9 cellular contexts compared by ENCODE assay signal in genomic region chr3:114362815-114363214, GRCh38.
DNase-seq lines count a peak whose midpoint lies in the region; ATAC-seq, FAIRE-seq and TF ChIP-seq lines count a peak whose summit lies in the region.
"Had no signal": no experiment of that assay in that cellular context is flagged by ENCODE, and none has a peak within 500 bp of the region (broad histone marks: within the 10 kb centered on the region; RNA-seq: fewer than 3 reads in every experiment).

No MANE protein-coding gene starts in this region.

- H3K79me2 ChIP-seq in SU-DHL-6 (ENCODE audit: insufficient read depth, low read length): no peaks in the 10 kb centered on the region

- H3K4me3 Mint-ChIP-seq in stimulated activated effector memory CD8-positive, alpha-beta T cell treated with anti-CD3 and anti-CD28 coated beads, Interleukin-12 subunit alpha, Interleukin-12 subunit beta, amount 100 ng/mL, for 72 hours: no peak overlapping the region
- H3K4me3 Mint-ChIP-seq: naive B cell had no signal

- TF ChIP-seq POLR2A in H54 (IDR thresholded peaks at IDR 0.05; ENCODE audit: low read depth, low read length) (no peak), suprapubic skin (IDR thresholded peaks at IDR 0.05) (no peak)

- no peak overlapping the region for H2AFZ ChIP-seq in SU-DHL-6 (ENCODE audit: low read depth, low read length, severe bottlenecking)

- FAIRE-seq in H54 (lab: Jason Lieb, UNC): peak; percentile 69

- no peaks in the 10 kb centered on the region for H3K4me1 Mint-ChIP-seq in stimulated activated effector memory CD8-positive, alpha-beta T cell treated with anti-CD3 and anti-CD28 coated beads, Interleukin-12 subunit alpha, Interleukin-12 subunit beta, amount 100 ng/mL, for 72 hours
- H3K4me1 Mint-ChIP-seq: naive B cell had no signal

- TF ChIP-seq EP300 in suprapubic skin (IDR thresholded peaks at IDR 0.05): no peak

- H3K36me3 ChIP-seq in SU-DHL-6 (ENCODE audit: low read length) (no peaks in the 10 kb centered on the region), suprapubic skin (no peaks in the 10 kb centered on the region)
- H3K36me3 ChIP-seq: SJSA1 had no signal

- H3K9me3 ChIP-seq in SU-DHL-6 (ENCODE audit: insufficient read depth, low read length): no peaks in the 10 kb centered on the region
- H3K9me3 ChIP-seq in suprapubic skin: no peaks in the 10 kb centered on the region
- H3K9me3 ChIP-seq: SJSA1 had no signal

- H3K4me3 ChIP-seq in SU-DHL-6 (ENCODE audit: insufficient read depth, low read length, poor library complexity, severe bottlenecking) (no peak overlapping the region), suprapubic skin (no peak overlapping the region)
- H3K4me3 ChIP-seq: SJSA1 had no signal

- H4K20me1 ChIP-seq in SU-DHL-6 (ENCODE audit: low read depth, low read length): no peaks in the 10 kb centered on the region

- no peaks in the 10 kb centered on the region for H3K36me3 Mint-ChIP-seq in stimulated activated effector memory CD8-positive, alpha-beta T cell treated with anti-CD3 and anti-CD28 coated beads, Interleukin-12 subunit alpha, Interleukin-12 subunit beta, amount 100 ng/mL, for 72 hours

- peaks cover 23% of the 10 kb centered on the region for H3K4me1 ChIP-seq in suprapubic skin

- DNase-seq in EL (peak; percentile 40), H54 (ENCODE audit: insufficient read length, low spot score) (no peak), germinal center (ENCODE audit: low spot score) (peak; percentile 32), NCI-H1436 treated with DMSO at 0.1 percent for 48 hours (lab: John Stamatoyannopoulos, UW) (no peak), suprapubic skin (ENCODE audit: low spot score in 2 of 2) (no peak)
- no peak for DNase-seq in stimulated activated effector memory CD8-positive, alpha-beta T cell treated with anti-CD3 and anti-CD28 coated beads, Interleukin-12 subunit alpha, Interleukin-12 subunit beta, amount 100 ng/mL, for 72 hours (ENCODE audit: low spot score in 2 of 2)
- DNase-seq: naive B cell had no signal

- no peak overlapping the region for H3K4me2 ChIP-seq in SU-DHL-6 (ENCODE audit: low read depth, low read length, poor library complexity, severe bottlenecking)

- no peak for ATAC-seq in stimulated activated effector memory CD8-positive, alpha-beta T cell treated with anti-CD3 and anti-CD28 coated beads, Interleukin-12 subunit alpha, Interleukin-12 subunit beta, amount 100 ng/mL, for 72 hours

- 88% methylated on average over 1 of the region's 1 CpG for WGBS in suprapubic skin

- H3K27ac ChIP-seq in SU-DHL-6 (ENCODE audit: low read depth, low read length) (no peak overlapping the region), suprapubic skin (no peak overlapping the region)
- H3K27ac ChIP-seq: SJSA1 had no signal

- no peaks in the 10 kb centered on the region for H3K9me2 ChIP-seq in SU-DHL-6 (replicated peaks; ENCODE audit: insufficient read depth, low read length)

- peak; percentile 40 for TF ChIP-seq CTCF in SU-DHL-6 (IDR thresholded peaks at IDR 0.05; ENCODE audit: insufficient read depth, low read length, poor library complexity, severe bottlenecking)
- no peak for TF ChIP-seq CTCF in suprapubic skin (IDR thresholded peaks at IDR 0.05)

- H3K27me3 ChIP-seq in SU-DHL-6 (ENCODE audit: low read length) (no peaks in the 10 kb centered on the region), suprapubic skin (no peaks in the 10 kb centered on the region)
- H3K27me3 ChIP-seq: SJSA1 had no signal

- peak overlapping the region; percentile 70 for H3K27ac Mint-ChIP-seq in stimulated activated effector memory CD8-positive, alpha-beta T cell treated with anti-CD3 and anti-CD28 coated beads, Interleukin-12 subunit alpha, Interleukin-12 subunit beta, amount 100 ng/mL, for 72 hours

- no peaks in the 10 kb centered on the region for H3K9me3 Mint-ChIP-seq in stimulated activated effector memory CD8-positive, alpha-beta T cell treated with anti-CD3 and anti-CD28 coated beads, Interleukin-12 subunit alpha, Interleukin-12 subunit beta, amount 100 ng/mL, for 72 hours
- H3K9me3 Mint-ChIP-seq: naive B cell had no signal

- no peak overlapping the region for H3K9ac ChIP-seq in SU-DHL-6 (ENCODE audit: low read length)

- H3F3A ChIP-seq in SU-DHL-6 (ENCODE audit: insufficient read depth): no peaks in the 10 kb centered on the region

Comparison
In these comparisons a context has a peak if more than half of its experiments do, and no peak if none do; other contexts are left out.
1. DNase-seq: peak in EL (single experiment) and germinal center (single experiment); none in H54 (single experiment), stimulated activated effector memory CD8-positive, alpha-beta T cell treated with anti-CD3 and anti-CD28 coated beads, Interleukin-12 subunit alpha, Interleukin-12 subunit beta, amount 100 ng/mL, for 72 hours (0 of 2), NCI-H1436 treated with DMSO at 0.1 percent for 48 hours (single experiment) and suprapubic skin (0 of 2).